ENCODE assay signal across 1 cellular context in genomic region chr12:4859478-4860210, GRCh38.
TF ChIP-seq lines count a peak whose summit lies in the region.

No MANE protein-coding gene starts in this region.

TF ChIP-seq in GM12878, 131 proteins besides CTCF, POLR2A, EP300 and RAD21 (continued from another document):
- TF ChIP-seq REST (IDR thresholded peaks at IDR 0.05; ENCODE audit: low read depth, low read length) (no peak), SKIL (IDR thresholded peaks at IDR 0.05; ENCODE audit: low read depth, poor library complexity, severe bottlenecking) (no peak), EED (IDR thresholded peaks at IDR 0.05; ENCODE audit: low read depth) (peak; percentile 13; the same call in 1 of the 2 replicates), YBX1 (IDR thresholded peaks at IDR 0.05) (no peak), RELB (IDR thresholded peaks at IDR 0.05; ENCODE audit: low read depth) (no peak; the same call in 1 of the 2 replicates), RUNX3 (IDR thresholded peaks at IDR 0.05; ENCODE audit: low read length) (no peak), BHLHE40 (IDR thresholded peaks at IDR 0.05; ENCODE audit: borderline replicate concordance in 1 of 2, low read depth in 2 of 2, low read length in 1 of 2) (no peak), MYB (IDR thresholded peaks at IDR 0.05; ENCODE audit: borderline replicate concordance, low read depth, low read length) (no peak), CREB1 (IDR thresholded peaks at IDR 0.05; ENCODE audit: low read depth) (no peak), CEBPZ (IDR thresholded peaks at IDR 0.05; ENCODE audit: low read depth, low read length) (no peak), MEF2A (IDR thresholded peaks at IDR 0.05; ENCODE audit: insufficient read depth, low read depth, low read length) (peak; percentile 95), ZNF384 (IDR thresholded peaks at IDR 0.05; ENCODE audit: borderline replicate concordance, low read depth, low read length) (peak; percentile 63), DPF2 (IDR thresholded peaks at IDR 0.05) (no peak), MXI1 (IDR thresholded peaks at IDR 0.05; ENCODE audit: low read depth, low read length) (no peak), GATAD2B (conservative IDR thresholded peaks at IDR 0.05; ENCODE audit: low read depth) (no peak), KDM1A (IDR thresholded peaks at IDR 0.05; ENCODE audit: borderline replicate concordance) (no peak), BMI1 (IDR thresholded peaks at IDR 0.05; ENCODE audit: borderline replicate concordance) (no peak), PBX3 (IDR thresholded peaks at IDR 0.05; ENCODE audit: insufficient replicate concordance, low read depth, low read length) (no peak), MYC (IDR thresholded peaks at IDR 0.05; ENCODE audit: insufficient read depth, insufficient read length, insufficient replicate concordance, low read length, severe bottlenecking) (no peak), MLLT1 (IDR thresholded peaks at IDR 0.05) (no peak), RBBP5 (conservative IDR thresholded peaks at IDR 0.05) (no peak)
- TF ChIP-seq, protein P1, sequence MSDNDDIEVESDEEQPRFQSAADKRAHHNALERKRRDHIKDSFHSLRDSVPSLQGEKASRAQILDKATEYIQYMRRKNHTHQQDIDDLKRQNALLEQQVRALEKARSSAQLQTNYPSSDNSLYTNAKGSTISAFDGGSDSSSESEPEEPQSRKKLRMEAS (IDR thresholded peaks at IDR 0.05; ENCODE audit: low read depth, low read length), result no peak
- TF ChIP-seq, protein P2, sequence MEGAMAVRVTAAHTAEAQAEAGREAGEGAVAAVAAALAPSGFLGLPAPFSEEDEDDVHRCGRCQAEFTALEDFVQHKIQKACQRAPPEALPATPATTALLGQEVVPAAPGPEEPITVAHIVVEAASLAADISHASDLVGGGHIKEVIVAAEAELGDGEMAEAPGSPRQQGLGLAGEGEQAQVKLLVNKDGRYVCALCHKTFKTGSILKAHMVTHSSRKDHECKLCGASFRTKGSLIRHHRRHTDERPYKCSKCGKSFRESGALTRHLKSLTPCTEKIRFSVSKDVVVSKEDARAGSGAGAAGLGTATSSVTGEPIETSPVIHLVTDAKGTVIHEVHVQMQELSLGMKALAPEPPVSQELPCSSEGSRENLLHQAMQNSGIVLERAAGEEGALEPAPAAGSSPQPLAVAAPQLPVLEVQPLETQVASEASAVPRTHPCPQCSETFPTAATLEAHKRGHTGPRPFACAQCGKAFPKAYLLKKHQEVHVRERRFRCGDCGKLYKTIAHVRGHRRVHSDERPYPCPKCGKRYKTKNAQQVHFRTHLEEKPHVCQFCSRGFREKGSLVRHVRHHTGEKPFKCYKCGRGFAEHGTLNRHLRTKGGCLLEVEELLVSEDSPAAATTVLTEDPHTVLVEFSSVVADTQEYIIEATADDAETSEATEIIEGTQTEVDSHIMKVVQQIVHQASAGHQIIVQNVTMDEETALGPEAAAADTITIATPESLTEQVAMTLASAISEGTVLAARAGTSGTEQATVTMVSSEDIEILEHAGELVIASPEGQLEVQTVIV (IDR thresholded peaks at IDR 0.05; ENCODE audit: borderline replicate concordance, partially characterized antibody), result no peak
- TF ChIP-seq, protein P3, sequence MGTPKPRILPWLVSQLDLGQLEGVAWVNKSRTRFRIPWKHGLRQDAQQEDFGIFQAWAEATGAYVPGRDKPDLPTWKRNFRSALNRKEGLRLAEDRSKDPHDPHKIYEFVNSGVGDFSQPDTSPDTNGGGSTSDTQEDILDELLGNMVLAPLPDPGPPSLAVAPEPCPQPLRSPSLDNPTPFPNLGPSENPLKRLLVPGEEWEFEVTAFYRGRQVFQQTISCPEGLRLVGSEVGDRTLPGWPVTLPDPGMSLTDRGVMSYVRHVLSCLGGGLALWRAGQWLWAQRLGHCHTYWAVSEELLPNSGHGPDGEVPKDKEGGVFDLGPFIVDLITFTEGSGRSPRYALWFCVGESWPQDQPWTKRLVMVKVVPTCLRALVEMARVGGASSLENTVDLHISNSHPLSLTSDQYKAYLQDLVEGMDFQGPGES (IDR thresholded peaks at IDR 0.05), result no peak
